In genomic region chr2:36404312-36404711, GRCh38 we compare ENCODE assay signal across 11 cellular contexts. TPM values are rescaled to one million over a fixed set of nuclear protein-coding genes. Genes with fewer than 3 reads are reported as not detected.
DNase-seq lines count a peak whose midpoint lies in the region; ATAC-seq and TF ChIP-seq lines count a peak whose summit lies in the region.
"Had no signal": no experiment of that assay in that cellular context is flagged by ENCODE, and none has a peak within 500 bp of the region (broad histone marks: within the 10 kb centered on the region; RNA-seq: fewer than 3 reads in every experiment).

No MANE protein-coding gene starts in this region.

- H3K9ac ChIP-seq in mammary epithelial cell (ENCODE audit: insufficient read depth, low read length): peak overlapping the region; percentile 68

- TF ChIP-seq CTCF in mammary epithelial cell (conservative IDR thresholded peaks at IDR 0.05 in 1 of 2, IDR thresholded peaks at IDR 0.05 in 1 of 2; ENCODE audit: extremely low read depth in 1 of 2, insufficient read depth in 1 of 2, low read depth in 1 of 2, low read length in 2 of 2) (no peak), tibial artery (IDR thresholded peaks at IDR 0.05) (no peak)

- no peak overlapping the region for H3K27ac Mint-ChIP-seq in natural killer cell treated with Interleukin-12 subunit alpha and Interleukin-12 subunit beta and Interleukin-15 and Interleukin-18, amount 100 ng/mL, for 72 hours
- H3K27ac Mint-ChIP-seq: activated B cell treated with CpG ODN at 0.5 μM for 24 hours; activated naive CD4-positive, alpha-beta T cell treated with anti-CD3 and anti-CD28 coated beads, Interleukin-2, amount 50 U/mL, for 72 hours had no signal

- H3K4me3 ChIP-seq in mammary epithelial cell (replicated peaks in 1 of 3; ENCODE audit: insufficient read depth in 1 of 3, low read depth in 2 of 3, low read length in 3 of 3) (peak overlapping the region; percentile 7 to 39 (median 31)), tibial artery (peak overlapping the region in 1 of 2 donors; percentile 6)

- CTCF ChIA-PET in mammary epithelial cell (lab: Charles Lee; ENCODE audit: low non-redundant PET): interaction anchor here (0.6 kb wide), 1 partner anchor 262 kb away, joined by 4 read pairs; no protein-coding TSS in a partner anchor

- intact Hi-C loops in mammary epithelial cell (cut with micrococcal nuclease) (no loop called here), tibial artery (cut with DNase I; ENCODE audit: low total_unique reads) (no loop called here)

- ATAC-seq in GM19468 (IDR thresholded peaks at IDR 0.05; ENCODE audit: extremely low read depth, unreplicated experiment) (peak; percentile 6), HG03432 (IDR thresholded peaks at IDR 0.05; ENCODE audit: unreplicated experiment) (peak; percentile 31), HG03139 (IDR thresholded peaks at IDR 0.05; ENCODE audit: unreplicated experiment) (no peak), HG03460 (IDR thresholded peaks at IDR 0.05; ENCODE audit: unreplicated experiment) (no peak)
- ATAC-seq in natural killer cell treated with Interleukin-12 subunit alpha and Interleukin-12 subunit beta and Interleukin-15 and Interleukin-18, amount 100 ng/mL, for 72 hours: no peak

- peak overlapping the region; percentile 80 for H3K4me2 ChIP-seq in mammary epithelial cell (ENCODE audit: insufficient read depth, low read depth, low read length)

- no peaks in the 10 kb centered on the region for H3K9me3 ChIP-seq in mammary epithelial cell (replicated peaks; ENCODE audit: insufficient read depth, low read length)
- no peaks in the 10 kb centered on the region for H3K9me3 ChIP-seq in tibial artery
- H3K9me3 ChIP-seq: neutrophil had no signal

- in situ Hi-C loops in mammary epithelial cell (cut with MboI; ENCODE audit: low sequenced_read_pairs in 2 of 2): loop anchor here in 1 of 2 donors (5.0 kb wide), 1 partner anchor 33 kb away; no protein-coding TSS in a partner anchor

- dilution Hi-C loops in mammary epithelial cell (cut with HindIII; ENCODE audit: low sequenced_read_pairs): no loop called here

- no peak overlapping the region for H3K4me3 Mint-ChIP-seq in natural killer cell treated with Interleukin-12 subunit alpha and Interleukin-12 subunit beta and Interleukin-15 and Interleukin-18, amount 100 ng/mL, for 72 hours
- H3K4me3 Mint-ChIP-seq: activated B cell treated with CpG ODN at 0.5 μM for 24 hours had no signal

- H3K27ac ChIP-seq in mammary epithelial cell (ENCODE audit: insufficient read depth, low read depth, low read length) (peak overlapping the region; percentile 99), tibial artery (peak overlapping the region; percentile 68 to 74)
- H3K27ac ChIP-seq: neutrophil had no signal

- no peaks in the 10 kb centered on the region for H3K27me3 ChIP-seq in mammary epithelial cell (ENCODE audit: insufficient read depth, low read length)
- no peaks in the 10 kb centered on the region for H3K27me3 ChIP-seq in tibial artery

- peaks cover 41% of the 10 kb centered on the region for H3K4me1 ChIP-seq in mammary epithelial cell (ENCODE audit: insufficient read depth, low read length)
- H3K4me1 ChIP-seq in tibial artery: peaks cover 0 to 100% (median 59%) of the 10 kb centered on the region in 4 donors

- H4K20me1 ChIP-seq in mammary epithelial cell (ENCODE audit: insufficient read depth, low read length): no peaks in the 10 kb centered on the region

- WGBS in mammary epithelial cell (ENCODE audit: low coverage, missing lambda C conversion rate): 31% methylated on average over 3 of the region's 3 CpGs

- DNase-seq in mammary epithelial cell (peak; percentile 73), tibial artery (no peak)
- DNase-seq in natural killer cell treated with Interleukin-12 subunit alpha and Interleukin-12 subunit beta and Interleukin-15 and Interleukin-18, amount 100 ng/mL, for 72 hours (ENCODE audit: low spot score): no peak
- DNase-seq: activated B cell treated with CpG ODN at 0.5 μM for 24 hours, NCI-H1930 had no signal

- no peaks in the 10 kb centered on the region for H3K9me3 Mint-ChIP-seq in natural killer cell treated with Interleukin-12 subunit alpha and Interleukin-12 subunit beta and Interleukin-15 and Interleukin-18, amount 100 ng/mL, for 72 hours
- H3K9me3 Mint-ChIP-seq: activated B cell treated with CpG ODN at 0.5 μM for 24 hours; activated naive CD4-positive, alpha-beta T cell treated with anti-CD3 and anti-CD28 coated beads, Interleukin-2, amount 50 U/mL, for 72 hours had no signal

- no peaks in the 10 kb centered on the region for H3K27me3 Mint-ChIP-seq in natural killer cell treated with Interleukin-12 subunit alpha and Interleukin-12 subunit beta and Interleukin-15 and Interleukin-18, amount 100 ng/mL, for 72 hours
- H3K27me3 Mint-ChIP-seq: activated B cell treated with CpG ODN at 0.5 μM for 24 hours had no signal

- no peaks in the 10 kb centered on the region for H3K4me1 Mint-ChIP-seq in natural killer cell treated with Interleukin-12 subunit alpha and Interleukin-12 subunit beta and Interleukin-15 and Interleukin-18, amount 100 ng/mL, for 72 hours (ENCODE audit: low read depth in 2 of 2)

- no peaks in the 10 kb centered on the region for H3K36me3 ChIP-seq in mammary epithelial cell (ENCODE audit: insufficient read depth, low read length)
- H3K36me3 ChIP-seq in tibial artery: no peaks in the 10 kb centered on the region
- H3K36me3 ChIP-seq: neutrophil had no signal

- no TSS peak for BruUV-seq in mammary epithelial cell (replicated peaks; lab: Mats Ljungman, UMichigan)

- H2AFZ ChIP-seq in mammary epithelial cell (ENCODE audit: low read depth, low read length): no peak overlapping the region

- H3K36me3 Mint-ChIP-seq in natural killer cell treated with Interleukin-12 subunit alpha and Interleukin-12 subunit beta and Interleukin-15 and Interleukin-18, amount 100 ng/mL, for 72 hours: no peaks in the 10 kb centered on the region
- H3K36me3 Mint-ChIP-seq: activated naive CD4-positive, alpha-beta T cell treated with anti-CD3 and anti-CD28 coated beads, Interleukin-2, amount 50 U/mL, for 72 hours had no signal

- peaks cover 92% of the 10 kb centered on the region for H3K79me2 ChIP-seq in mammary epithelial cell (ENCODE audit: insufficient read depth, low read length)

RNA-seq across cellular contexts. Expression of gene CRIM1, which starts 48.7 kb away (rescaled TPM):
- total RNA-seq in mammary epithelial cell: 100 to 1,000 TPM; 237 to 387 TPM
- polyA plus RNA-seq in mammary epithelial cell: 103 TPM
- 304 TPM for polyA minus RNA-seq in mammary epithelial cell
- total RNA-seq in natural killer cell treated with Interleukin-12 subunit alpha and Interleukin-12 subunit beta and Interleukin-15 and Interleukin-18, amount 100 ng/mL, for 72 hours: 10 to 100 TPM in 1 of 2 donors, 1 to 10 TPM in 1; 6.6 to 13.6 TPM

Comparison
In these comparisons a context has a peak if more than half of its experiments do, and no peak if none do; other contexts are left out.
1. ATAC-seq: peak in GM19468 (single experiment) and HG03432 (single experiment); none in HG03139 (single experiment), HG03460 (single experiment) and natural killer cell treated with Interleukin-12 subunit alpha and Interleukin-12 subunit beta and Interleukin-15 and Interleukin-18, amount 100 ng/mL, for 72 hours (0 of 2).
2. RNA of gene CRIM1, which starts 48.7 kb away (total RNA-seq): 237 to 387 TPM in mammary epithelial cell; 6.6 to 13.6 TPM in natural killer cell treated with Interleukin-12 subunit alpha and Interleukin-12 subunit beta and Interleukin-15 and Interleukin-18, amount 100 ng/mL, for 72 hours; every median in the first group is over 10 times any median in the second.